In the genomic region with DNA sequence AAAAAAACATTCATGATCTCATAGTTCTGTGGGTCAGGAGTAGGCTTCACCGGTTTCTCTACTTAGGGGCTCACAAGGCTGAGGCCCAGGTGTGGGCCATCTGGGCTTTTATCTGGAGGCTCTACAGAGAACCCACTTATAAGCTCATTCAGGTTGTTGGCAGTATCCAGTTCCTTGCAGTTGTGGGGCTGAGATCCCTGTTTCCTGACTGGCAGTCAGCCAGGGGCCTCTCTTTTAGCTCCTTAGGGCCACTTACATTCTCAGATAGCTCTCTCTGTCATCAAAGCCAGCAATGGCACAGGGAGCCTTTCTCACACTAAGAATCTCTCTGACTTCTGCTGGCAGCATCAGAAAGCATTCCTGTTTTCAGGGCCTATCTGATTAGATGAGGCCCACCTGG, we compare ENCODE assay signal across 19 cellular contexts. TPM values are rescaled to one million over a fixed set of nuclear protein-coding genes. Genes with fewer than 3 reads are reported as not detected.
DNase-seq lines count a peak whose midpoint lies in the region; ATAC-seq and TF ChIP-seq lines count a peak whose summit lies in the region.
"Had no signal": no experiment of that assay in that cellular context is flagged by ENCODE, and none has a peak within 500 bp of the region (broad histone marks: within the 10 kb centered on the region; RNA-seq: fewer than 3 reads in every experiment).

No MANE protein-coding gene starts in this region.

- WGBS in thyroid gland, 2 donors, result 39 to 44% methylated on average over 1 of the region's 1 CpG

- no peak overlapping the region for H3K4me3 ChIP-seq in thyroid gland (replicated peaks in 1 of 3)
- no peak overlapping the region for H3K4me3 ChIP-seq in coronary artery
- H3K4me3 ChIP-seq: SJSA1 had no signal

- POLR2A ChIA-PET in activated CD8-positive, alpha-beta T cell treated with anti-CD3 and anti-CD28 coated beads, Interleukin-2, amount 10 ng/mL, durations not matched to agents 7 days and 5 days (lab: Charles Lee), result no interaction called here

- no peaks in the 10 kb centered on the region for H3K27me3 ChIP-seq in thyroid gland

- H3K36me3 ChIP-seq in thyroid gland, result no peaks in the 10 kb centered on the region
- H3K36me3 ChIP-seq: SJSA1 had no signal

- no peaks in the 10 kb centered on the region for H3K9me3 ChIP-seq in thyroid gland
- H3K9me3 ChIP-seq: SJSA1 had no signal

- no peak overlapping the region for H3K27ac ChIP-seq in thyroid gland
- no peak overlapping the region for H3K27ac ChIP-seq in coronary artery
- H3K27ac ChIP-seq: C4-2B, SJSA1 had no signal

- DNase-seq in NCI-H2029 treated with DMSO at 0.1 percent for 48 hours (lab: John Stamatoyannopoulos, UW) (peak; percentile 28), NCI-H2029 (lab: John Stamatoyannopoulos, UW) (no peak), DMS79 treated with DMSO at 0.1 percent for 48 hours (lab: John Stamatoyannopoulos, UW) (peak; percentile 76), NCI-H524 (lab: John Stamatoyannopoulos, UW) (peak; percentile 25 to 74), thyroid gland (peak; percentile 74 to 78), NCI-H146 (lab: John Stamatoyannopoulos, UW) (no peak), coronary artery (ENCODE audit: low spot score) (no peak)
- no peak for DNase-seq in activated CD8-positive, alpha-beta T cell treated with anti-CD3 and anti-CD28 coated beads, Interleukin-2, amount 10 ng/mL, durations not matched to agents 7 days and 5 days
- DNase-seq: Calu3; CD8-positive, alpha-beta memory T cell; DMS153; Kasumi-1; NCI-H2081 treated with DMSO at 0.1 percent for 48 hours; NCI-H774; OCI-M1; T-helper 9 cell had no signal

- no peaks in the 10 kb centered on the region for H3K36me3 Mint-ChIP-seq in activated CD8-positive, alpha-beta T cell treated with anti-CD3 and anti-CD28 coated beads, Interleukin-2, amount 10 ng/mL, durations not matched to agents 7 days and 5 days (ENCODE audit: low read depth)
- H3K36me3 Mint-ChIP-seq: CD8-positive, alpha-beta memory T cell had no signal

- TF ChIP-seq CTCF in thyroid gland (IDR thresholded peaks at IDR 0.05) (no peak), coronary artery (IDR thresholded peaks at IDR 0.05) (no peak)

- CTCF ChIA-PET in activated CD8-positive, alpha-beta T cell treated with anti-CD3 and anti-CD28 coated beads, Interleukin-2, amount 10 ng/mL, durations not matched to agents 7 days and 5 days (lab: Charles Lee), result interaction anchor here (0.8 to 2.4 kb wide), 3 partner anchors 93 to 244 kb away, joined by 3 to 16 read pairs (median 13); a partner anchor contains a TSS

- H3K4me3 Mint-ChIP-seq in activated CD8-positive, alpha-beta T cell treated with anti-CD3 and anti-CD28 coated beads, Interleukin-2, amount 10 ng/mL, durations not matched to agents 7 days and 5 days, result no peak overlapping the region
- H3K4me3 Mint-ChIP-seq: CD8-positive, alpha-beta memory T cell had no signal

- H3K4me1 ChIP-seq in thyroid gland, result no peaks in the 10 kb centered on the region

- intact Hi-C loops in thyroid gland (cut with DNase I), result no loop called here

- H3K9me3 Mint-ChIP-seq in activated CD8-positive, alpha-beta T cell treated with anti-CD3 and anti-CD28 coated beads, Interleukin-2, amount 10 ng/mL, durations not matched to agents 7 days and 5 days (ENCODE audit: insufficient read depth), result no peaks in the 10 kb centered on the region
- H3K9me3 Mint-ChIP-seq: CD8-positive, alpha-beta memory T cell had no signal

- H3K4me1 Mint-ChIP-seq in activated CD8-positive, alpha-beta T cell treated with anti-CD3 and anti-CD28 coated beads, Interleukin-2, amount 10 ng/mL, durations not matched to agents 7 days and 5 days (ENCODE audit: low read depth), result peaks cover 6% of the 10 kb centered on the region

- no peak for TF ChIP-seq POLR2A in thyroid gland (IDR thresholded peaks at IDR 0.05)

- no peak for ATAC-seq in activated CD8-positive, alpha-beta T cell treated with anti-CD3 and anti-CD28 coated beads, Interleukin-2, amount 10 ng/mL, durations not matched to agents 7 days and 5 days
- ATAC-seq: Right ventricle myocardium inferior had no signal

- no peak overlapping the region for H3K27ac Mint-ChIP-seq in activated CD8-positive, alpha-beta T cell treated with anti-CD3 and anti-CD28 coated beads, Interleukin-2, amount 10 ng/mL, durations not matched to agents 7 days and 5 days
- H3K27ac Mint-ChIP-seq: CD8-positive, alpha-beta memory T cell had no signal

- H3K27me3 Mint-ChIP-seq in activated CD8-positive, alpha-beta T cell treated with anti-CD3 and anti-CD28 coated beads, Interleukin-2, amount 10 ng/mL, durations not matched to agents 7 days and 5 days (ENCODE audit: low read depth), result peaks cover 24% of the 10 kb centered on the region

RNA-seq across cellular contexts. Expression of a gene that starts 18.2 kb away (rescaled TPM):
- 10 to 100 TPM; 16.0 to 25.2 (median 20.6) TPM for total RNA-seq in thyroid gland
- 1 to 10 TPM; 1.4 to 2.0 TPM for total RNA-seq in activated CD8-positive, alpha-beta T cell treated with anti-CD3 and anti-CD28 coated beads, Interleukin-2, amount 10 ng/mL, durations not matched to agents 7 days and 5 days

Comparison
In these comparisons a context has a peak if more than half of its experiments do, and no peak if none do; other contexts are left out.
1. DNase-seq: peak in NCI-H2029 treated with DMSO at 0.1 percent for 48 hours (single experiment), DMS79 treated with DMSO at 0.1 percent for 48 hours (single experiment), NCI-H524 (2 of 2) and thyroid gland (2 of 2); none in NCI-H2029 (single experiment), NCI-H146 (single experiment), activated CD8-positive, alpha-beta T cell treated with anti-CD3 and anti-CD28 coated beads, Interleukin-2, amount 10 ng/mL, durations not matched to agents 7 days and 5 days (single experiment) and coronary artery (single experiment).
2. RNA of a gene that starts 18.2 kb away (total RNA-seq): 16.0 to 25.2 TPM in thyroid gland; 1.4 to 2.0 TPM in activated CD8-positive, alpha-beta T cell treated with anti-CD3 and anti-CD28 coated beads, Interleukin-2, amount 10 ng/mL, durations not matched to agents 7 days and 5 days; every median in the first group is over 4 times any median in the second.